15 cellular contexts compared by ENCODE assay signal in the genomic region with DNA sequence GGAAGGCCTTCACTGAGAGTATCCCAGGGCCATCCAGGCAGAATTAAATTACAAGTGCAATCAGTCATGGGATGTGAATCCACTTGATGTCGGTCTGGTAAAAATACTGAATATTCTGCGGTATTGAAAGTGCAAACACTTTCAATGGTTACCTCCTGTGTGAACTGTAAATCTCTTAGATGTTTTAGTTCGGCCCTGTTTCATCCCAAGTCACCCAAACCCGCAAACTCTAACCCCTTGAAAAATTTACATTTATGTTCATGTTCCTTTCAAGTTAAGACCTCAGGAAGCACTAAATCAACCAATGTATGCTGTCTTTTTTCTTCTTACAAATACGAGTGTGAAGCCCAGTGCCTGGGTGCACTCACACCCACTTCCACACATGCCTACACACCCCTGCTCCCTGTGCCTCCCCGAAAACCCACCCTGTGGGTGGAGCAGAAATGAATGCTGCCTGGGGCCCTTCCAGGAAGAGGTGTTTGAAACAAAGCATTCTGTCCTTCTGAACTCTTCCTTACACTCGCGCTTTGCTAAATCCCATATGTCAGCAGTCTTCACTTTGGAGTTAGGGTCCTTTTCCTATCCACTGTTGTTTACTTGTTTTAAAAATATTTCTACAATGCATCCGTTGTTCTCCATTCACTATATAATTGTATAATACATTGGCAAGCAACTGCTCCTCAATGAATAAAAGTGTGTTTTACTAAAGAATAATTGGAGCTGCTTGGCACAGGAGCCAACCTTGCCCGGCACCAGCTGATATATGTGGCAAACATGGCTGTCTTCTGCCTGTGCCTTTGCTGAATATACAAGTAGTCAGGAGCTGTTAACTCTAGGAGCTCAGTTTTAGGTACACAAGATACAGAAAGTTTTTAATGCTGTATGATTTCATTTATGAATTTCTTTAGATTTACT.
DNase-seq lines count a peak whose midpoint lies in the region; ATAC-seq and TF ChIP-seq lines count a peak whose summit lies in the region.
"Had no signal": no experiment of that assay in that cellular context is flagged by ENCODE, and none has a peak within 500 bp of the region (broad histone marks: within the 10 kb centered on the region; RNA-seq: fewer than 3 reads in every experiment).

No MANE protein-coding gene starts in this region.

- no peaks in the 10 kb centered on the region for H3K9me3 Mint-ChIP-seq in activated CD4-positive, alpha-beta T cell treated with anti-CD3 and anti-CD28 coated beads for 36 hours (ENCODE audit: low read depth)
- H3K9me3 Mint-ChIP-seq in activated CD4-positive, alpha-beta memory T cell treated with anti-CD3 and anti-CD28 coated beads, Interleukin-2, amount 10 ng/mL, durations not matched to agents 7 days and 5 days = no peaks in the 10 kb centered on the region

- no peaks in the 10 kb centered on the region for H3K27me3 ChIP-seq in dorsolateral prefrontal cortex
- H3K27me3 ChIP-seq: thyroid gland had no signal

- no peaks in the 10 kb centered on the region for H3K27me3 Mint-ChIP-seq in activated CD4-positive, alpha-beta T cell treated with anti-CD3 and anti-CD28 coated beads for 36 hours
- H3K27me3 Mint-ChIP-seq in activated CD4-positive, alpha-beta memory T cell treated with anti-CD3 and anti-CD28 coated beads, Interleukin-2, amount 10 ng/mL, durations not matched to agents 7 days and 5 days = no peaks in the 10 kb centered on the region

- intact Hi-C loops in activated CD4-positive, alpha-beta T cell treated with anti-CD3 and anti-CD28 coated beads for 36 hours (cut with DNase I, micrococcal nuclease) = no loop called here
- intact Hi-C loops in dorsolateral prefrontal cortex (cut with DNase I) = no loop called here

- H3K36me3 Mint-ChIP-seq in activated CD4-positive, alpha-beta T cell treated with anti-CD3 and anti-CD28 coated beads for 36 hours (ENCODE audit: low read depth) = peaks cover 67% of the 10 kb centered on the region
- peaks cover 30% of the 10 kb centered on the region for H3K36me3 Mint-ChIP-seq in activated CD4-positive, alpha-beta memory T cell treated with anti-CD3 and anti-CD28 coated beads, Interleukin-2, amount 10 ng/mL, durations not matched to agents 7 days and 5 days (ENCODE audit: low read depth)

- TF ChIP-seq CTCF in dorsolateral prefrontal cortex (IDR thresholded peaks at IDR 0.05 in 54 of 56, conservative IDR thresholded peaks at IDR 0.05 in 2 of 56; ENCODE audit: low read depth in 1 of 56, partially characterized antibody in 56 of 56) = no peak
- no peak for TF ChIP-seq CTCF in GM10266 (IDR thresholded peaks at IDR 0.05; ENCODE audit: control insufficient read depth, insufficient read depth, low read depth, missing control alignments)

- POLR2A ChIA-PET in activated CD4-positive, alpha-beta T cell treated with anti-CD3 and anti-CD28 coated beads for 36 hours (lab: Charles Lee) = interaction anchor here (0.8 to 2.3 kb wide), 3 partner anchors 13 to 51 kb away, joined by 3 to 13 read pairs (median 3); no protein-coding TSS in a partner anchor
- POLR2A ChIA-PET in activated CD4-positive, alpha-beta memory T cell treated with anti-CD3 and anti-CD28 coated beads, Interleukin-2, amount 10 ng/mL, durations not matched to agents 7 days and 5 days (lab: Charles Lee) = interaction anchor here (0.9 to 4.2 kb wide), 4 partner anchors 13 to 61 kb away, joined by 3 to 16 read pairs (median 4); no protein-coding TSS in a partner anchor

- peak; percentile 5 for ATAC-seq in activated CD4-positive, alpha-beta T cell treated with anti-CD3 and anti-CD28 coated beads for 36 hours
- ATAC-seq: sciatic nerve had no signal

- H3K27ac Mint-ChIP-seq in activated CD4-positive, alpha-beta T cell treated with anti-CD3 and anti-CD28 coated beads for 36 hours = peak overlapping the region; percentile 90
- peak overlapping the region; percentile 72 for H3K27ac Mint-ChIP-seq in activated CD4-positive, alpha-beta memory T cell treated with anti-CD3 and anti-CD28 coated beads, Interleukin-2, amount 10 ng/mL, durations not matched to agents 7 days and 5 days

- H3K4me1 Mint-ChIP-seq in activated CD4-positive, alpha-beta T cell treated with anti-CD3 and anti-CD28 coated beads for 36 hours = peaks cover 91% of the 10 kb centered on the region
- peaks cover 82% of the 10 kb centered on the region for H3K4me1 Mint-ChIP-seq in activated CD4-positive, alpha-beta memory T cell treated with anti-CD3 and anti-CD28 coated beads, Interleukin-2, amount 10 ng/mL, durations not matched to agents 7 days and 5 days

- H3K27ac ChIP-seq in dorsolateral prefrontal cortex = peak overlapping the region in 55 of 59 donors; percentile 15 to 88 (median 70)
- H3K27ac ChIP-seq: GM23248, HL-60 had no signal

- peak overlapping the region; percentile 57 for H3K4me3 Mint-ChIP-seq in activated CD4-positive, alpha-beta T cell treated with anti-CD3 and anti-CD28 coated beads for 36 hours
- H3K4me3 Mint-ChIP-seq in activated CD4-positive, alpha-beta memory T cell treated with anti-CD3 and anti-CD28 coated beads, Interleukin-2, amount 10 ng/mL, durations not matched to agents 7 days and 5 days = peak overlapping the region; percentile 6

- H3K4me3 ChIP-seq in dorsolateral prefrontal cortex = peak overlapping the region in 23 of 59 donors; percentile 5 to 41 (median 19)
- H3K4me3 ChIP-seq: GM23248, thyroid gland had no signal

- CTCF ChIA-PET in activated CD4-positive, alpha-beta T cell treated with anti-CD3 and anti-CD28 coated beads for 36 hours (lab: Charles Lee) = interaction anchor here (0.7 to 2.8 kb wide), 10 partner anchors 10 to 57 kb away, joined by 3 to 15 read pairs (median 4); no protein-coding TSS in a partner anchor
- CTCF ChIA-PET in activated CD4-positive, alpha-beta memory T cell treated with anti-CD3 and anti-CD28 coated beads, Interleukin-2, amount 10 ng/mL, durations not matched to agents 7 days and 5 days (lab: Charles Lee) = interaction anchor here (0.9 to 1.2 kb wide), 4 partner anchors 11 to 48 kb away, joined by 3 to 4 read pairs (median 4); no protein-coding TSS in a partner anchor

- DNase-seq in activated CD4-positive, alpha-beta T cell treated with anti-CD3 and anti-CD28 coated beads for 36 hours = peak; percentile 56
- DNase-seq in activated CD4-positive, alpha-beta T cell treated with anti-CD3 and anti-CD28 coated beads, Interleukin-2, amount 50 U/mL, for 4 hours = no peak
- no peak for DNase-seq in activated CD4-positive, alpha-beta memory T cell treated with anti-CD3 and anti-CD28 coated beads, Interleukin-2, amount 10 ng/mL, durations not matched to agents 7 days and 5 days
- DNase-seq in dorsolateral prefrontal cortex (peak in 2 of 10 donors; percentile 34 to 60), GM10266 (ENCODE audit: extremely low spot score) (no peak), NCI-H748 (lab: John Stamatoyannopoulos, UW; ENCODE audit: unreplicated experiment) (no peak), COR-L47 (lab: John Stamatoyannopoulos, UW) (no peak)
- DNase-seq in stimulated activated naive CD4-positive, alpha-beta T cell treated with Interleukin-2 at 50 U/mL for 16 hours (lab: John Stamatoyannopoulos, UW) = peak; percentile 29
- DNase-seq: activated effector memory CD4-positive, alpha-beta T cell treated with anti-CD3 and anti-CD28 coated beads, Interleukin-2, amount 50 U/mL, for 16 hours; DMS153; GM23248; NCI-H446 treated with DMSO at 0.1 percent for 48 hours; thyroid gland had no signal

Comparison
In these comparisons a context has a peak if more than half of its experiments do, and no peak if none do; other contexts are left out.
1. DNase-seq: peak in activated CD4-positive, alpha-beta T cell treated with anti-CD3 and anti-CD28 coated beads for 36 hours (single experiment) and stimulated activated naive CD4-positive, alpha-beta T cell treated with Interleukin-2 at 50 U/mL for 16 hours (single experiment); none in activated CD4-positive, alpha-beta T cell treated with anti-CD3 and anti-CD28 coated beads, Interleukin-2, amount 50 U/mL, for 4 hours (0 of 2), activated CD4-positive, alpha-beta memory T cell treated with anti-CD3 and anti-CD28 coated beads, Interleukin-2, amount 10 ng/mL, durations not matched to agents 7 days and 5 days (single experiment), GM10266 (single experiment), NCI-H748 (single experiment) and COR-L47 (single experiment).